In genomic region chr3:30611613-30612421, GRCh38 we compare ENCODE assay signal across 8 cellular contexts. TPM values are rescaled to one million over a fixed set of nuclear protein-coding genes. Genes with fewer than 3 reads are reported as not detected.
A peak's percentile ranks its signal among the peaks of the same experiment; 100 is the strongest.
DNase-seq lines count a peak whose midpoint lies in the region; TF ChIP-seq lines count a peak whose summit lies in the region.

No MANE protein-coding gene starts in this region.

- no peak for TF ChIP-seq POLR2A in testis (IDR thresholded peaks at IDR 0.05)

- H3K4me1 ChIP-seq in muscle layer of duodenum (ENCODE audit: control insufficient read depth in 1 of 2, insufficient read depth in 2 of 2, low read length in 2 of 2), result peaks cover 15 to 48% of the 10 kb centered on the region in 2 donors
- H3K4me1 ChIP-seq in testis, result no peaks in the 10 kb centered on the region

- no peak for TF ChIP-seq CTCF in testis (IDR thresholded peaks at IDR 0.05)

- intact Hi-C loops in testis (cut with DNase I; ENCODE audit: low total_unique reads), result no loop called here

- H3K36me3 ChIP-seq in KOPT-K1 (ENCODE audit: insufficient read depth, low read length) (no peaks in the 10 kb centered on the region), muscle layer of duodenum (ENCODE audit: control insufficient read depth in 1 of 2, insufficient read depth in 2 of 2, low read length in 2 of 2) (no peaks in the 10 kb centered on the region), testis (ENCODE audit: low read depth, missing control alignments) (no peaks in the 10 kb centered on the region)

- H3K4me3 ChIP-seq in muscle layer of duodenum (ENCODE audit: low read depth in 1 of 2, low read length in 2 of 2) (peak overlapping the region in 1 of 2 donors; percentile 9), testis (no peak overlapping the region)

- H3K27me3 ChIP-seq in muscle layer of duodenum (ENCODE audit: low read depth, low read length) (no peaks in the 10 kb centered on the region), testis (no peaks in the 10 kb centered on the region)

- H3K27ac ChIP-seq in KOPT-K1 (ENCODE audit: low read depth, low read length, poor library complexity, severe bottlenecking) (peak overlapping the region; percentile 40), muscle layer of duodenum (ENCODE audit: low read length) (peak overlapping the region; percentile 42), testis (no peak overlapping the region)

- H3K9me3 ChIP-seq in KOPT-K1 (ENCODE audit: insufficient read depth, low read length, poor library complexity, severe bottlenecking), result no peaks in the 10 kb centered on the region
- H3K9me3 ChIP-seq in muscle layer of duodenum (ENCODE audit: control insufficient read depth in 1 of 2, low read length in 2 of 2), result no peaks in the 10 kb centered on the region
- no peaks in the 10 kb centered on the region for H3K9me3 ChIP-seq in testis

- DNase-seq in AML-193 (lab: John Stamatoyannopoulos, UW), result peak; percentile 31 to 50
- peak; percentile 54 for DNase-seq in astrocyte of the hippocampus (ENCODE audit: low read depth, low spot score)
- DNase-seq in SIG-M5 (lab: John Stamatoyannopoulos, UW), result no peak
- no peak for DNase-seq in testis
- no peak for DNase-seq in stimulated activated naive CD4-positive, alpha-beta T cell treated with Interleukin-2 at 50 U/mL for 16 hours (lab: John Stamatoyannopoulos, UW)
- DNase-seq in activated CD4-positive, CD25-positive, alpha-beta regulatory T cell (lab: John Stamatoyannopoulos, UW), result no peak

- 82 to 88% methylated on average over 7 of the region's 7 CpGs for WGBS in testis, 2 donors

RNA-seq across cellular contexts. Expression of gene TGFBR2, which starts 5.4 kb away (rescaled TPM):
- total RNA-seq in testis, result 10 to 100 TPM; 18.7 to 26.1 TPM
- polyA plus RNA-seq in testis (ENCODE audit: insufficient read depth, low read depth, low replicate concordance), result 35.3 TPM

Comparison
In these comparisons a context has a peak if more than half of its experiments do, and no peak if none do; other contexts are left out.
1. DNase-seq: peak in AML-193 (2 of 2) and astrocyte of the hippocampus (single experiment); none in SIG-M5 (single experiment), testis (single experiment), stimulated activated naive CD4-positive, alpha-beta T cell treated with Interleukin-2 at 50 U/mL for 16 hours (single experiment) and activated CD4-positive, CD25-positive, alpha-beta regulatory T cell (0 of 4).
2. H3K27ac ChIP-seq: peak in KOPT-K1 (single experiment) and muscle layer of duodenum (single experiment); none in testis (0 of 2).